ENCODE assay signal across 9 cellular contexts in genomic region chr17:1783834-1784611, GRCh38. TPM values are rescaled to one million over a fixed set of nuclear protein-coding genes. Genes with fewer than 3 reads are reported as not detected.
A peak's percentile ranks its signal among the peaks of the same experiment; 100 is the strongest.
DNase-seq lines count a peak whose midpoint lies in the region; ATAC-seq and TF ChIP-seq lines count a peak whose summit lies in the region.
"Had no signal": no experiment of that assay in that cellular context is flagged by ENCODE, and none has a peak within 500 bp of the region (broad histone marks: within the 10 kb centered on the region; RNA-seq: fewer than 3 reads in every experiment).

No MANE protein-coding gene starts in this region.

- 38 to 40% (median 39%) methylated on average over 16 of the region's 16 CpGs for WGBS in ovary, 3 donors

- ATAC-seq in foreskin keratinocyte (peak; percentile 43), HG02840 (IDR thresholded peaks at IDR 0.05; ENCODE audit: low FRiP score, unreplicated experiment) (no peak), HG03108 (IDR thresholded peaks at IDR 0.05; ENCODE audit: unreplicated experiment) (no peak), GM19023 (IDR thresholded peaks at IDR 0.05; ENCODE audit: unreplicated experiment) (no peak)

- TF ChIP-seq CTCF in WERI-Rb-1 (IDR thresholded peaks at IDR 0.05; ENCODE audit: low read depth, low read length) (peak; percentile 50; the same call in 1 of the 2 replicates), foreskin keratinocyte (conservative IDR thresholded peaks at IDR 0.05) (peak; percentile 82), ovary (IDR thresholded peaks at IDR 0.05) (peak; percentile 81 to 97 (median 97))

- peak; percentile 7 for DNase-seq in COLO668 (lab: John Stamatoyannopoulos, UW; ENCODE audit: unreplicated experiment)
- peak; percentile 26 for DNase-seq in HT-29 (ENCODE audit: low spot score)
- no peak for DNase-seq in WERI-Rb-1
- DNase-seq in foreskin keratinocyte = peak in 1 of 2 donors; percentile 37
- DNase-seq in ovary = peak; percentile 81 to 94 (median 84)

- no peaks in the 10 kb centered on the region for H3K9me3 ChIP-seq in WERI-Rb-1 (ENCODE audit: severe bottlenecking)
- H3K9me3 ChIP-seq in ovary = no peaks in the 10 kb centered on the region

- intact Hi-C loops in ovary (cut with DNase I) = loop anchor here (2.0 to 10.0 kb wide), 5 partner anchors 62 to 139 kb away; partner anchors contain the start of genes RILP (in 1 of the 4), SCARF1 (in 1 of the 4) and WDR81 (in 1 of the 4)

- TF ChIP-seq EP300 in ovary (IDR thresholded peaks at IDR 0.05) = peak; percentile 93

- peaks cover 22% of the 10 kb centered on the region for H3K4me1 ChIP-seq in foreskin keratinocyte
- H3K4me1 ChIP-seq in ovary (ENCODE audit: insufficient read depth) = peaks cover 29% of the 10 kb centered on the region

- H3K4me3 ChIP-seq in WERI-Rb-1 (ENCODE audit: low read depth, low read length) (no peak overlapping the region), ovary (peak overlapping the region; percentile 14)

- peaks cover 79% of the 10 kb centered on the region for H3K36me3 ChIP-seq in WERI-Rb-1
- H3K36me3 ChIP-seq in ovary = no peaks in the 10 kb centered on the region

- H3K27me3 ChIP-seq in WERI-Rb-1 (ENCODE audit: insufficient read depth, low read depth, severe bottlenecking) (no peaks in the 10 kb centered on the region), foreskin keratinocyte (no peaks in the 10 kb centered on the region), ovary (no peaks in the 10 kb centered on the region)

- H3K27ac ChIP-seq in WERI-Rb-1 (no peak overlapping the region), foreskin keratinocyte (no peak overlapping the region), ovary (peak overlapping the region; percentile 92 to 94)

- TF ChIP-seq POLR2A in ovary (IDR thresholded peaks at IDR 0.05) = peak; percentile 68

RNA-seq across cellular contexts. Expression of gene SERPINF1, which starts 22.2 kb away (rescaled TPM):
- 1.1 and 5.0 TPM in 2 replicates for total RNA-seq in HT-29 (2014; rRNA removed; shearing (Covaris generic))
- total RNA-seq in foreskin keratinocyte (6.8 and 7.4 TPM in 2 replicates), ovary (100 to 1,000 TPM; 342 to 965 (median 417) TPM)
- polyA plus RNA-seq in foreskin keratinocyte (7.7 and 8.5 TPM in 2 replicates), ovary (100 to 1,000 TPM; 439 to 670 TPM)
- total RNA-seq: T-helper 1 cell treated with Interleukin-12 subunit alpha and Interleukin-12 subunit beta and Interleukin-4 antibody, amounts not matched to agents 30 ng/mL and 1 ng/mL, for 36 hours had no signal

RNA-seq across cellular contexts. Expression of gene SERPINF2, which starts 41.4 kb away (rescaled TPM):
- 9.8 and 10.9 TPM in 2 replicates for total RNA-seq in HT-29 (2014; rRNA removed; shearing (Covaris generic))
- total RNA-seq in foreskin keratinocyte (1.2 and 1.3 TPM in 2 replicates), ovary (10 to 100 TPM in 3 of 7 donors, 1 to 10 TPM in 4; 2.6 to 45.2 (median 4.5) TPM)
- polyA plus RNA-seq in foreskin keratinocyte (1.3 and 1.8 TPM in 2 replicates), ovary (1 to 10 TPM; 1.7 to 9.4 TPM)

RNA-seq across cellular contexts. Expression of gene SMYD4, which starts 45.7 kb away (rescaled TPM):
- total RNA-seq in HT-29 (2014; rRNA removed; shearing (Covaris generic)) = 5.9 and 7.5 TPM in 2 replicates
- total RNA-seq in foreskin keratinocyte = 9.6 TPM in 2 replicates
- polyA plus RNA-seq in foreskin keratinocyte = 3.0 and 3.5 TPM in 2 replicates
- 10 to 100 TPM; 11.3 to 22.0 (median 17.5) TPM for total RNA-seq in ovary
- polyA plus RNA-seq in ovary = 10 to 100 TPM in 1 of 2 donors, 1 to 10 TPM in 1; 8.5 to 16.3 TPM

RNA-seq across cellular contexts. Expression of gene RPA1, which starts 45.8 kb away (rescaled TPM):
- 32.4 and 52.5 TPM in 2 replicates for total RNA-seq in HT-29 (2014; rRNA removed; shearing (Covaris generic))
- total RNA-seq in foreskin keratinocyte (44.4 and 52.9 TPM in 2 replicates), ovary (100 to 1,000 TPM in 5 of 7 donors, 10 to 100 TPM in 2; 20.7 to 137 (median 116) TPM)
- polyA plus RNA-seq in foreskin keratinocyte (43.0 and 59.6 TPM in 2 replicates), ovary (10 to 100 TPM; 37.0 to 63.6 TPM)

RNA-seq across cellular contexts. Expression of gene WDR81, which starts 59.5 kb away (rescaled TPM):
- 35.8 and 39.2 TPM in 2 replicates for total RNA-seq in HT-29 (2014; rRNA removed; shearing (Covaris generic))
- total RNA-seq in foreskin keratinocyte (17.6 and 18.9 TPM in 2 replicates), ovary (10 to 100 TPM; 26.7 to 59.4 (median 36.2) TPM)
- polyA plus RNA-seq in foreskin keratinocyte (10.3 and 11.5 TPM in 2 replicates), ovary (10 to 100 TPM in 1 of 2 donors, 1 to 10 TPM in 1; 1.3 to 41.0 TPM)

Comparison
In these comparisons a context has a peak if more than half of its experiments do, and no peak if none do; other contexts are left out.
1. H3K27ac ChIP-seq: peak in ovary (2 of 2); none in WERI-Rb-1 (single experiment) and foreskin keratinocyte (single experiment).
2. RNA of gene SERPINF1, which starts 22.2 kb away (total RNA-seq): 342 to 965 TPM in ovary; 6.8 to 7.4 TPM in foreskin keratinocyte and 1.1 to 5.0 TPM in HT-29; every median in the first group is over 10 times any median in the second.
3. Peak in every context shown above with its lines, with median percentiles within 50 percentile points of each other: CTCF ChIP-seq.